In the genomic region with DNA sequence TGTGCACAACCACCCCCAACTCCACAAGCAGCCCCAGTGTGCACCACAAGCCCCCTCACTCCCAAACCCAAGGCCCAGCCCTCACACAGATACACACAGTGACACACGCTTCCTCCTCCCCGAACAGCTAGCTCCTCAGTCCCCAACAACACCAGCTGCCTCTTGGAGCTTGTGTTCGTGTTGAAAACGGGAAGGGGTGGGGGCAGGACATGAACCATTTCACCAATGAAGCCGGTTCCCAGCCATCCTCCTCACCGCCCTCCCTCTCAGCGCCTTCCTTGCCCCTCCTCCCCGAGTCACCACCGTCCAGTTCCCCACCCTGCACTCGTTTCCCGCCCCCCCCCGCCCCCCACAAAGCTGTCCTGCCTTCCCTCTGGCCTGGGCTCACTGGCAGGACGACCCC, we compare ENCODE assay signal across 1 cellular context.
TF ChIP-seq lines count a peak whose summit lies in the region.

No MANE protein-coding gene starts in this region.

TF ChIP-seq in SK-N-SH, 30 proteins besides CTCF, POLR2A, EP300 and RAD21:
- TF ChIP-seq TAF1 (IDR thresholded peaks at IDR 0.05; ENCODE audit: borderline replicate concordance, low read depth, low read length): 0 out of 2 replicates have a peak, but pooled peaks have one; percentile 11
- TF ChIP-seq SMC3 (IDR thresholded peaks at IDR 0.05; ENCODE audit: low read depth, low read length): no peak
- no peak for TF ChIP-seq TCF12 (IDR thresholded peaks at IDR 0.05)
- TF ChIP-seq, protein P1, sequence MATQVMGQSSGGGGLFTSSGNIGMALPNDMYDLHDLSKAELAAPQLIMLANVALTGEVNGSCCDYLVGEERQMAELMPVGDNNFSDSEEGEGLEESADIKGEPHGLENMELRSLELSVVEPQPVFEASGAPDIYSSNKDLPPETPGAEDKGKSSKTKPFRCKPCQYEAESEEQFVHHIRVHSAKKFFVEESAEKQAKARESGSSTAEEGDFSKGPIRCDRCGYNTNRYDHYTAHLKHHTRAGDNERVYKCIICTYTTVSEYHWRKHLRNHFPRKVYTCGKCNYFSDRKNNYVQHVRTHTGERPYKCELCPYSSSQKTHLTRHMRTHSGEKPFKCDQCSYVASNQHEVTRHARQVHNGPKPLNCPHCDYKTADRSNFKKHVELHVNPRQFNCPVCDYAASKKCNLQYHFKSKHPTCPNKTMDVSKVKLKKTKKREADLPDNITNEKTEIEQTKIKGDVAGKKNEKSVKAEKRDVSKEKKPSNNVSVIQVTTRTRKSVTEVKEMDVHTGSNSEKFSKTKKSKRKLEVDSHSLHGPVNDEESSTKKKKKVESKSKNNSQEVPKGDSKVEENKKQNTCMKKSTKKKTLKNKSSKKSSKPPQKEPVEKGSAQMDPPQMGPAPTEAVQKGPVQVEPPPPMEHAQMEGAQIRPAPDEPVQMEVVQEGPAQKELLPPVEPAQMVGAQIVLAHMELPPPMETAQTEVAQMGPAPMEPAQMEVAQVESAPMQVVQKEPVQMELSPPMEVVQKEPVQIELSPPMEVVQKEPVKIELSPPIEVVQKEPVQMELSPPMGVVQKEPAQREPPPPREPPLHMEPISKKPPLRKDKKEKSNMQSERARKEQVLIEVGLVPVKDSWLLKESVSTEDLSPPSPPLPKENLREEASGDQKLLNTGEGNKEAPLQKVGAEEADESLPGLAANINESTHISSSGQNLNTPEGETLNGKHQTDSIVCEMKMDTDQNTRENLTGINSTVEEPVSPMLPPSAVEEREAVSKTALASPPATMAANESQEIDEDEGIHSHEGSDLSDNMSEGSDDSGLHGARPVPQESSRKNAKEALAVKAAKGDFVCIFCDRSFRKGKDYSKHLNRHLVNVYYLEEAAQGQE (IDR thresholded peaks at IDR 0.05; ENCODE audit: low read depth, low read length): no peak
- no peak for TF ChIP-seq FOXJ3 (CRISPR knock-in tag; IDR thresholded peaks at IDR 0.05)
- TF ChIP-seq, protein P2, sequence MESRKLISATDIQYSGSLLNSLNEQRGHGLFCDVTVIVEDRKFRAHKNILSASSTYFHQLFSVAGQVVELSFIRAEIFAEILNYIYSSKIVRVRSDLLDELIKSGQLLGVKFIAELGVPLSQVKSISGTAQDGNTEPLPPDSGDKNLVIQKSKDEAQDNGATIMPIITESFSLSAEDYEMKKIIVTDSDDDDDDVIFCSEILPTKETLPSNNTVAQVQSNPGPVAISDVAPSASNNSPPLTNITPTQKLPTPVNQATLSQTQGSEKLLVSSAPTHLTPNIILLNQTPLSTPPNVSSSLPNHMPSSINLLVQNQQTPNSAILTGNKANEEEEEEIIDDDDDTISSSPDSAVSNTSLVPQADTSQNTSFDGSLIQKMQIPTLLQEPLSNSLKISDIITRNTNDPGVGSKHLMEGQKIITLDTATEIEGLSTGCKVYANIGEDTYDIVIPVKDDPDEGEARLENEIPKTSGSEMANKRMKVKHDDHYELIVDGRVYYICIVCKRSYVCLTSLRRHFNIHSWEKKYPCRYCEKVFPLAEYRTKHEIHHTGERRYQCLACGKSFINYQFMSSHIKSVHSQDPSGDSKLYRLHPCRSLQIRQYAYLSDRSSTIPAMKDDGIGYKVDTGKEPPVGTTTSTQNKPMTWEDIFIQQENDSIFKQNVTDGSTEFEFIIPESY (IDR thresholded peaks at IDR 0.05; ENCODE audit: borderline replicate concordance, low read depth): no peak
- no peak for TF ChIP-seq YY1 (IDR thresholded peaks at IDR 0.05; ENCODE audit: low read depth)
- no peak for TF ChIP-seq SIN3A (IDR thresholded peaks at IDR 0.05; ENCODE audit: borderline replicate concordance, low read depth, low read length)
- peak; percentile 61; the same call in 1 of the 2 replicates for TF ChIP-seq POLR2AphosphoS5 (IDR thresholded peaks at IDR 0.05; ENCODE audit: low read depth, low read length)
- no peak for TF ChIP-seq JUND (IDR thresholded peaks at IDR 0.05)
- TF ChIP-seq GABPA (IDR thresholded peaks at IDR 0.05; ENCODE audit: low read depth): no peak
- no peak for TF ChIP-seq RFX5 (IDR thresholded peaks at IDR 0.05; ENCODE audit: low read length)
